In the genomic region with DNA sequence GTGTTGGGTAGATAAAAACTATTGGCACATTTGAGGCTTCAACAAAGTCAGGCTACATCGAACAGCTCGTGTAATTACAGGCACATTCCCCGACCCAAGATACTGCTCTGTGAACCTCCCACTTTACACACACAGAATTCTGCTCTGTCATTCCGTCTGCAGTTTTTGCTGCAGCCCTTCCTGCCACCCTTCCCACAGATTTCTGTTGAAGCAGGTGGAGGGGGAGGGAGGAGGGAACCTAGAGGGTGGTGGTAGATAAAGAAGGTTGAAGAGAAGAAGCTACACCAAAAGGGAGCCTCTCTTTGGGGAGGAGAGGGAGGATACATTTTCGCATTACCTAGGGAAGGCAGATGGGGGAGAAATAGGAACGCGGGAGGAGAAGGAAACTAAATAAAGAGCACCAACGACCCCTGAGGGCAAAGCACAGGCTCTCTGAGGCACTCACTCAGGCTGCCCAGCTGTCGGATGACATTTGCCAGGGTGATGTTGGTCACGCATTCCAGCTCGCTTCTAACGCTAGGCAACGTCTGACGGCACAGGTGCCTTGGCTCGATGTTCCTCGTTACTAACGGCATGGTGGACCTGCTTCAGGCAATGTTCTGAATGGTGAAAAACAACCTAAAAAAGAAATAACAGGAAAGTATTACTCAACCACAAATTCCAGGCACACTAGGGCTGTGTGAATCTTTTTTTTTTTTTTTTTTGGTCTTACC, we compare ENCODE assay signal across 8 cellular contexts. TPM values are rescaled to one million over a fixed set of nuclear protein-coding genes. Genes with fewer than 3 reads are reported as not detected.
DNase-seq lines count a peak whose midpoint lies in the region; ATAC-seq lines count a peak whose summit lies in the region.

No MANE protein-coding gene starts in this region.

- in situ Hi-C loops in Caki2 (cut with HindIII; ENCODE audit: low pct_unique_long_range_greater_than_20kb, low sequenced_read_pairs) (no loop called here), G401 (cut with HindIII; ENCODE audit: low sequenced_read_pairs) (no loop called here)

- H3K27ac ChIP-seq in temporal lobe (ENCODE audit: low read depth, low read length) = peak overlapping the region; percentile 85

- DNase-seq in Caki2 (ENCODE audit: low read depth) (peak; percentile 34), NOMO-1 treated with DMSO at 0.1 percent for 48 hours (lab: John Stamatoyannopoulos, UW; ENCODE audit: unreplicated experiment) (peak; percentile 29), cerebellar cortex (ENCODE audit: low spot score) (peak; percentile 28), medulla oblongata (ENCODE audit: extremely low spot score) (peak; percentile 33), HuH-7.5 (ENCODE audit: low spot score) (no peak), G401 (ENCODE audit: low spot score) (no peak)

- no peak for ATAC-seq in HG03175 (IDR thresholded peaks at IDR 0.05; ENCODE audit: unreplicated experiment)

RNA-seq across cellular contexts. Expression of gene GPR3, which starts 36.0 kb away (rescaled TPM):
- 1.7 TPM in 1 of 2 replicates, not detected in the other for total RNA-seq in Caki2 (2014; rRNA removed; shearing (Covaris generic); ENCODE audit: low replicate concordance)
- 0.25 TPM for total RNA-seq in temporal lobe
- total RNA-seq in G401 (2014; rRNA removed; shearing (Covaris generic)) = 2.4 and 6.9 TPM in 2 replicates

RNA-seq across cellular contexts. Expression of gene CD164L2, which starts 45.3 kb away (rescaled TPM):
- not detected in 2 replicates for total RNA-seq in Caki2 (2014; rRNA removed; shearing (Covaris generic); ENCODE audit: low replicate concordance)
- total RNA-seq in temporal lobe = not detected
- not detected in 2 replicates for total RNA-seq in G401 (2014; rRNA removed; shearing (Covaris generic))

RNA-seq across cellular contexts. Expression of gene FCN3, which starts 53.8 kb away (rescaled TPM):
- not detected in 2 replicates for total RNA-seq in Caki2 (2014; rRNA removed; shearing (Covaris generic); ENCODE audit: low replicate concordance)
- total RNA-seq in temporal lobe = 0.25 TPM
- not detected in 2 replicates for total RNA-seq in G401 (2014; rRNA removed; shearing (Covaris generic))

Comparison
In these comparisons a context has a peak if more than half of its experiments do, and no peak if none do; other contexts are left out.
1. DNase-seq: peak in Caki2 (single experiment), NOMO-1 treated with DMSO at 0.1 percent for 48 hours (single experiment), cerebellar cortex (single experiment) and medulla oblongata (single experiment); none in HuH-7.5 (single experiment) and G401 (single experiment).